In genomic region chr16:71467810-71468209, GRCh38 we compare ENCODE assay signal across 1 cellular context.
TF ChIP-seq lines count a peak whose summit lies in the region.

No MANE protein-coding gene starts in this region.

TF ChIP-seq in HepG2, 621 proteins besides CTCF, POLR2A, EP300 and RAD21 (continued from another document and continues in another):
- peak; percentile 98 for TF ChIP-seq TIGD3 (CRISPR knock-in tag; IDR thresholded peaks at IDR 0.05; ENCODE audit: borderline replicate concordance)
- TF ChIP-seq ZNF224 (CRISPR knock-in tag; IDR thresholded peaks at IDR 0.05): 0 out of 2 replicates have a peak, but pooled peaks have one; percentile 74
- TF ChIP-seq SOX13 (IDR thresholded peaks at IDR 0.05): no peak
- TF ChIP-seq SOX13 (CRISPR knock-in tag; conservative IDR thresholded peaks at IDR 0.05 in 1 of 2, IDR thresholded peaks at IDR 0.05 in 1 of 2): peak in 1 of 2 experiments; percentile 68; a peak in 2 of 4 replicates
- peak; percentile 95 for TF ChIP-seq PATZ1 (CRISPR knock-in tag; IDR thresholded peaks at IDR 0.05)
- TF ChIP-seq FOSL2 (CRISPR knock-in tag; IDR thresholded peaks at IDR 0.05): peak; percentile 65
- peak; percentile 78 for TF ChIP-seq ZNF800 (CRISPR knock-in tag; IDR thresholded peaks at IDR 0.05)
- peak; percentile 44; the same call in 1 of the 2 replicates for TF ChIP-seq ZFP41 (CRISPR knock-in tag; IDR thresholded peaks at IDR 0.05; ENCODE audit: borderline replicate concordance)
- peak; percentile 93 for TF ChIP-seq SRY (CRISPR knock-in tag; IDR thresholded peaks at IDR 0.05)
- no peak for TF ChIP-seq ZNF549 (CRISPR knock-in tag; IDR thresholded peaks at IDR 0.05)
- peak; percentile 92 for TF ChIP-seq TEF (CRISPR knock-in tag; IDR thresholded peaks at IDR 0.05)
- TF ChIP-seq ONECUT2 (CRISPR knock-in tag; IDR thresholded peaks at IDR 0.05): peak; percentile 74
- peak; percentile 69; the same call in 1 of the 2 replicates for TF ChIP-seq HOMEZ (CRISPR knock-in tag; IDR thresholded peaks at IDR 0.05; ENCODE audit: low read depth)
- peak; percentile 89; the same call in 1 of the 2 replicates for TF ChIP-seq NRL (CRISPR knock-in tag; IDR thresholded peaks at IDR 0.05; ENCODE audit: borderline replicate concordance)
- peak; percentile 80; the same call in 1 of the 2 replicates for TF ChIP-seq ZBTB39 (CRISPR knock-in tag; IDR thresholded peaks at IDR 0.05)
- TF ChIP-seq IRF1 (CRISPR knock-in tag; IDR thresholded peaks at IDR 0.05; ENCODE audit: low read depth): peak; percentile 94
- TF ChIP-seq HNF1A (IDR thresholded peaks at IDR 0.05; ENCODE audit: low read depth): no peak
- TF ChIP-seq HNF1A (CRISPR knock-in tag; IDR thresholded peaks at IDR 0.05; ENCODE audit: borderline replicate concordance): no peak
- TF ChIP-seq ZNF546 (CRISPR knock-in tag; conservative IDR thresholded peaks at IDR 0.05): peak; percentile 97
- peak; percentile 74; the same call in 1 of the 2 replicates for TF ChIP-seq PAX8 (CRISPR knock-in tag; IDR thresholded peaks at IDR 0.05; ENCODE audit: borderline replicate concordance)
- peak; percentile 79 for TF ChIP-seq THRA (CRISPR knock-in tag; IDR thresholded peaks at IDR 0.05; ENCODE audit: borderline replicate concordance)
- no peak for TF ChIP-seq ZUFSP (CRISPR knock-in tag; IDR thresholded peaks at IDR 0.05; ENCODE audit: borderline replicate concordance)
- peak; percentile 87 for TF ChIP-seq ZNF574 (CRISPR knock-in tag; IDR thresholded peaks at IDR 0.05)
- peak; percentile 96; the same call in 1 of the 2 replicates for TF ChIP-seq ZFP36L2 (CRISPR knock-in tag; IDR thresholded peaks at IDR 0.05)
- 0 out of 2 replicates have a peak, but pooled peaks have one; percentile 59 for TF ChIP-seq DDIT3 (CRISPR knock-in tag; IDR thresholded peaks at IDR 0.05)
- TF ChIP-seq CENPX (CRISPR knock-in tag; IDR thresholded peaks at IDR 0.05): no peak
- TF ChIP-seq SALL1 (CRISPR knock-in tag; IDR thresholded peaks at IDR 0.05): peak; percentile 93
- 0 out of 2 replicates have a peak, but pooled peaks have one; percentile 31 for TF ChIP-seq ZFYVE20 (CRISPR knock-in tag; IDR thresholded peaks at IDR 0.05; ENCODE audit: borderline replicate concordance, low read depth)
- TF ChIP-seq ATF5 (CRISPR knock-in tag; IDR thresholded peaks at IDR 0.05; ENCODE audit: low read depth): peak; percentile 93; the same call in 1 of the 2 replicates
- no peak for TF ChIP-seq ZSCAN29 (CRISPR knock-in tag; conservative IDR thresholded peaks at IDR 0.05)
